25 cellular contexts compared by ENCODE assay signal in the genomic region with DNA sequence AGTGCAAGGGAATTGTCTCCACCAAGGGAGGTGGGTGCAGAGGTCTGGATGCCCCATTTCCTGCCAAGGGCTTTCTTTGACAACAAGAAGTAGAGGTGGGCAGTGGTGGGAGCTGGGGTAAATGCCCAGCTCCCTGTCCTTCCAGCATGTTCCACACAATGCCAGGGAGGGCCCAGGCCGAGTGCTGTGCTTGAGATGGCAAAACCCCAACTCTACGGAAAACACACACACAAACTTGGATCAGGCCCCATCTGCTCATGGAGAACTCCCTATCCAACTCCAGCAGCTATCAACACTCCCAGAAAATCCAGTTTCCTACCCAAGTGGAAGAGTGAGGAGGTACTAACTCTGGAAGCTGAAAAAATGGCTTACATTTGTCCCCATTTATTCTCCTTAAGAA.
DNase-seq lines count a peak whose midpoint lies in the region; ATAC-seq, FAIRE-seq and TF ChIP-seq lines count a peak whose summit lies in the region.
"Had no signal": no experiment of that assay in that cellular context is flagged by ENCODE, and none has a peak within 500 bp of the region (broad histone marks: within the 10 kb centered on the region; RNA-seq: fewer than 3 reads in every experiment).

No MANE protein-coding gene starts in this region.

- H3K9ac ChIP-seq in HepG2 (ENCODE audit: insufficient read depth, low read depth, low read length) (no peak overlapping the region), H1 (replicated peaks in 1 of 4; ENCODE audit: extremely low read depth in 1 of 4, low read depth in 3 of 4, low read length in 3 of 4) (no peak overlapping the region)
- H3K9ac ChIP-seq: BLaER1 had no signal

- H3K27me3 ChIP-seq in right lobe of liver (no peaks in the 10 kb centered on the region), HepG2 (ENCODE audit: control insufficient read depth in 1 of 2, insufficient read depth in 2 of 2, low read length in 2 of 2) (peaks cover 3 to 14% of the 10 kb centered on the region in 2 experiments; a peak in 4 of 5 replicates), H1 (replicated peaks in 1 of 4; ENCODE audit: control insufficient read depth in 3 of 4, extremely low read depth in 1 of 4, insufficient read depth in 3 of 4, low read length in 3 of 4) (no peaks in the 10 kb centered on the region), right atrium auricular region (no peaks in the 10 kb centered on the region)
- H3K27me3 ChIP-seq: BE2C, BLaER1 had no signal

- no peaks in the 10 kb centered on the region for H3K36me3 Mint-ChIP-seq in T-helper 17 cell (ENCODE audit: low read depth)
- H3K36me3 Mint-ChIP-seq: CD14-positive monocyte; CD4-positive, alpha-beta memory T cell; CD4-positive, CD25-positive, alpha-beta regulatory T cell; CD8-positive, alpha-beta memory T cell had no signal

- no peak for DNase-seq in right lobe of liver
- DNase-seq in HepG2 (ENCODE audit: low spot score): no peak
- no peak for DNase-seq in T-helper 17 cell
- no peak for DNase-seq in H1 (ENCODE audit: low read depth in 1 of 2, low spot score in 2 of 2)
- no peak for DNase-seq in T-helper 9 cell
- DNase-seq in right atrium auricular region (ENCODE audit: low spot score): no peak
- DNase-seq in stimulated activated naive CD8-positive, alpha-beta T cell treated with anti-CD3 and anti-CD28 coated beads, Interleukin-15, amount 100 ng/mL, for 72 hours: no peak
- DNase-seq: 8988T; ACHN; BE2C; CD4-positive, alpha-beta memory T cell; CD4-positive, CD25-positive, alpha-beta regulatory T cell; CD8-positive, alpha-beta memory T cell; COR-L47; DMS 273 treated with DMSO at 0.1 percent for 48 hours; DMS53; DND-41; EL; GDM1 had no signal

- H3K36me3 ChIP-seq in right lobe of liver (no peaks in the 10 kb centered on the region), HepG2 (replicated peaks in 1 of 2; ENCODE audit: control insufficient read depth in 1 of 2, insufficient read depth in 2 of 2, low read length in 2 of 2) (no peaks in the 10 kb centered on the region), H1 (ENCODE audit: control insufficient read depth in 2 of 4, insufficient read depth in 4 of 4, low read length in 3 of 4) (no peaks in the 10 kb centered on the region), right atrium auricular region (no peaks in the 10 kb centered on the region)
- H3K36me3 ChIP-seq: BE2C, BLaER1 had no signal

- no peak overlapping the region for H3K4me3 Mint-ChIP-seq in T-helper 17 cell
- H3K4me3 Mint-ChIP-seq in stimulated activated naive CD8-positive, alpha-beta T cell treated with anti-CD3 and anti-CD28 coated beads, Interleukin-15, amount 100 ng/mL, for 72 hours: no peak overlapping the region
- H3K4me3 Mint-ChIP-seq: CD14-positive monocyte; CD4-positive, alpha-beta memory T cell; CD4-positive, CD25-positive, alpha-beta regulatory T cell; CD8-positive, alpha-beta memory T cell had no signal

- no peaks in the 10 kb centered on the region for H3K4me1 Mint-ChIP-seq in T-helper 17 cell
- peaks cover 9% of the 10 kb centered on the region for H3K4me1 Mint-ChIP-seq in stimulated activated naive CD8-positive, alpha-beta T cell treated with anti-CD3 and anti-CD28 coated beads, Interleukin-15, amount 100 ng/mL, for 72 hours
- H3K4me1 Mint-ChIP-seq: CD14-positive monocyte; CD4-positive, alpha-beta memory T cell; CD4-positive, CD25-positive, alpha-beta regulatory T cell; CD8-positive, alpha-beta memory T cell had no signal

- H2BK20ac ChIP-seq in H1 (ENCODE audit: low read length): no peak overlapping the region

- in situ Hi-C loops in HepG2 (cut with HindIII; ENCODE audit: extremely low pct_ligation_motif_present, low pct_unique_long_range_greater_than_20kb): no loop called here

- H4K91ac ChIP-seq in H1 (replicated peaks; ENCODE audit: insufficient read length, low read length): no peak overlapping the region

- H3K4me1 ChIP-seq in right lobe of liver: peaks cover 0 to 11% (median 0%) of the 10 kb centered on the region in 4 donors
- H3K4me1 ChIP-seq in HepG2 (ENCODE audit: insufficient read depth, low read length): peaks cover 16% of the 10 kb centered on the region; the same call in 1 of the 2 replicates
- peaks cover 0 to 17% (median 11%) of the 10 kb centered on the region in 4 experiments; a peak in 5 of 7 replicates for H3K4me1 ChIP-seq in H1 (replicated peaks in 1 of 4; ENCODE audit: control insufficient read depth in 3 of 4, insufficient read depth in 4 of 4, low read length in 3 of 4)
- H3K4me1 ChIP-seq in right atrium auricular region: no peaks in the 10 kb centered on the region
- H3K4me1 ChIP-seq: BE2C had no signal

- intact Hi-C loops in right lobe of liver (cut with DNase I) (no loop called here), HepG2 (cut with micrococcal nuclease; ENCODE audit: unreplicated experiment) (no loop called here)

- no peak overlapping the region for H2AK5ac ChIP-seq in H1 (ENCODE audit: low read depth, low read length)

- H2BK15ac ChIP-seq in H1 (ENCODE audit: low read length): no peak overlapping the region

- H3K27me3 Mint-ChIP-seq in T-helper 17 cell: peaks cover 45% of the 10 kb centered on the region
- peaks cover 22% of the 10 kb centered on the region for H3K27me3 Mint-ChIP-seq in stimulated activated naive CD8-positive, alpha-beta T cell treated with anti-CD3 and anti-CD28 coated beads, Interleukin-15, amount 100 ng/mL, for 72 hours

- H4K20me1 ChIP-seq in HepG2 (ENCODE audit: insufficient read depth, low read length) (no peaks in the 10 kb centered on the region), H1 (replicated peaks in 1 of 2; ENCODE audit: control insufficient read depth in 1 of 2, insufficient read depth in 2 of 2, low read length in 2 of 2) (no peaks in the 10 kb centered on the region)
- H4K20me1 ChIP-seq: BLaER1 had no signal

- H2BK5ac ChIP-seq in H1 (ENCODE audit: low read depth, low read length): no peak overlapping the region

- H3K27ac ChIP-seq in right lobe of liver (peak overlapping the region in 1 of 3 donors; percentile 47), HepG2 (ENCODE audit: extremely low read length, insufficient read depth, low read length) (no peak overlapping the region), H1 (ENCODE audit: low read depth, low read length) (no peak overlapping the region), right atrium auricular region (no peak overlapping the region)
- H3K27ac ChIP-seq: BLaER1 had no signal

- no peaks in the 10 kb centered on the region for H3K79me1 ChIP-seq in H1 (ENCODE audit: low read depth, low read length)

- H3K27ac Mint-ChIP-seq in T-helper 17 cell: peak overlapping the region; percentile 39
- H3K27ac Mint-ChIP-seq in stimulated activated naive CD8-positive, alpha-beta T cell treated with anti-CD3 and anti-CD28 coated beads, Interleukin-15, amount 100 ng/mL, for 72 hours: no peak overlapping the region
- H3K27ac Mint-ChIP-seq: CD4-positive, alpha-beta memory T cell; CD4-positive, CD25-positive, alpha-beta regulatory T cell; CD8-positive, alpha-beta memory T cell had no signal

- H2BK12ac ChIP-seq in H1 (ENCODE audit: low read depth, low read length): no peak overlapping the region

- H3K9me3 Mint-ChIP-seq in stimulated activated naive CD8-positive, alpha-beta T cell treated with anti-CD3 and anti-CD28 coated beads, Interleukin-15, amount 100 ng/mL, for 72 hours: no peaks in the 10 kb centered on the region
- H3K9me3 Mint-ChIP-seq: CD8-positive, alpha-beta memory T cell had no signal

- TF ChIP-seq CTCF in right lobe of liver (IDR thresholded peaks at IDR 0.05) (no peak), HepG2 (CRISPR knock-in tag; IDR thresholded peaks at IDR 0.05) (no peak), H1 (IDR thresholded peaks at IDR 0.05; ENCODE audit: control extremely low read depth in 1 of 3, insufficient read depth in 1 of 3, low read depth in 1 of 3, low read length in 3 of 3) (no peak), right atrium auricular region (IDR thresholded peaks at IDR 0.05) (no peak)

- no peak overlapping the region; the same call in 1 of the 2 replicates for H4K8ac ChIP-seq in H1 (ENCODE audit: extremely low read depth, insufficient read depth, low read length)

- ATAC-seq in right lobe of liver (peak; percentile 43 to 86 (median 63)), HepG2 (no peak), T-helper 17 cell (no peak)
- ATAC-seq in stimulated activated naive CD8-positive, alpha-beta T cell treated with anti-CD3 and anti-CD28 coated beads, Interleukin-15, amount 100 ng/mL, for 72 hours: no peak
- ATAC-seq: GM12878 had no signal

- no peak overlapping the region for H3K14ac ChIP-seq in H1 (ENCODE audit: insufficient read length)

- H3K9me3 ChIP-seq in right lobe of liver (no peaks in the 10 kb centered on the region), HepG2 (ENCODE audit: low read length) (no peaks in the 10 kb centered on the region), T-helper 17 cell (ENCODE audit: control insufficient read depth, low read length, poor library complexity, severe bottlenecking) (no peaks in the 10 kb centered on the region), H1 (ENCODE audit: insufficient read depth in 2 of 2, low read depth in 1 of 2, low read length in 1 of 2) (no peaks in the 10 kb centered on the region), right atrium auricular region (no peaks in the 10 kb centered on the region)
- H3K9me3 ChIP-seq: BE2C, BLaER1 had no signal

- CTCF ChIA-PET in HepG2 (lab: Yijun Ruan, JAX; ENCODE audit: low intra/inter-chr PET ratio, low total read pairs): no interaction called here
- CTCF ChIA-PET in H1 (lab: Charles Lee; ENCODE audit: partially characterized antibody): interaction anchor here (0.7 to 1.5 kb wide), 9 partner anchors 10 to 183 kb away, joined by 3 to 4 read pairs (median 3); no protein-coding TSS in a partner anchor

- POLR2A ChIA-PET in HepG2 (lab: Yijun Ruan, JAX) (interaction anchor here (3.7 kb wide), 1 partner anchor 19 kb away, joined by 21 read pairs; no protein-coding TSS in a partner anchor), H1 (lab: Charles Lee; ENCODE audit: partially characterized antibody) (interaction anchor here (1.1 to 2.1 kb wide), 3 partner anchors 17 to 26 kb away, joined by 3 to 5 read pairs (median 3); no protein-coding TSS in a partner anchor)

- H3K18ac ChIP-seq in H1 (ENCODE audit: extremely low read depth, low read length): no peak overlapping the region

- peak overlapping the region; percentile 21 for H2BK120ac ChIP-seq in H1 (replicated peaks; ENCODE audit: low read depth, low read length)

- BruUV-seq in HepG2 (replicated peaks; lab: Mats Ljungman, UMichigan): no TSS peak

- no peak overlapping the region for H4K5ac ChIP-seq in H1 (ENCODE audit: insufficient read length, low read depth, low read length)

- H3K23ac ChIP-seq in H1 (ENCODE audit: insufficient read length): no peak overlapping the region

- H3K4me2 ChIP-seq in HepG2 (ENCODE audit: low read depth, low read length) (no peak overlapping the region), H1 (ENCODE audit: insufficient read depth in 1 of 2, low read depth in 2 of 2, low read length in 2 of 2) (no peak overlapping the region)

- H3K79me2 ChIP-seq in HepG2 (ENCODE audit: insufficient read depth, low read length): no peaks in the 10 kb centered on the region
- H3K79me2 ChIP-seq in H1 (ENCODE audit: control insufficient read depth in 1 of 2, insufficient read depth in 2 of 2, low read length in 2 of 2): no peaks in the 10 kb centered on the region

- no peak for TF ChIP-seq EP300 in HepG2 (IDR thresholded peaks at IDR 0.05; ENCODE audit: low read depth in 2 of 2, low read length in 2 of 2)
- TF ChIP-seq EP300 in HepG2 (CRISPR knock-in tag; IDR thresholded peaks at IDR 0.05; ENCODE audit: borderline replicate concordance): no peak
- no peak for TF ChIP-seq EP300 in H1 (IDR thresholded peaks at IDR 0.05; ENCODE audit: borderline replicate concordance in 1 of 2, low read depth in 2 of 2, low read length in 2 of 2)

- H3K23me2 ChIP-seq in H1 (ENCODE audit: low read depth, low read length): no peaks in the 10 kb centered on the region

- no peak overlapping the region for H3K4ac ChIP-seq in H1 (replicated peaks; ENCODE audit: insufficient read length, low read depth, low read length)

- 43% methylated on average over 1 of the region's 2 CpGs for WGBS in right lobe of liver (ENCODE audit: insufficient coverage, low coverage, low lambda C conversion rate, missing lambda C conversion rate)
- WGBS in HepG2 (ENCODE audit: low lambda C conversion rate): 57% methylated on average over 1 of the region's 2 CpGs
- WGBS in H1 (ENCODE audit: extremely low coverage in 1 of 2, insufficient coverage in 1 of 2, insufficient read length in 1 of 2, insufficient replicate concordance in 2 of 2, low coverage in 1 of 2, low lambda C conversion rate in 2 of 2, missing lambda C conversion rate in 1 of 2), 2 experiments: 96% methylated on average over 2 of the region's 2 CpGs; no CpG with 5 or more reads in 1 of the 2 experiments

- H2AFZ ChIP-seq in HepG2 (ENCODE audit: low read length) (no peak overlapping the region), H1 (ENCODE audit: low read length) (no peak overlapping the region)

- FAIRE-seq in HepG2 (lab: Jason Lieb, UNC) (no peak), H1 (lab: Jason Lieb, UNC) (no peak)
- FAIRE-seq: A204.1, GM12878, GM12892, GM18507 had no signal

- TF ChIP-seq POLR2A in right lobe of liver (IDR thresholded peaks at IDR 0.05) (no peak), HepG2 (IDR thresholded peaks at IDR 0.05; ENCODE audit: insufficient read depth in 1 of 2, low read depth in 2 of 2, low read length in 2 of 2) (no peak), H1 (IDR thresholded peaks at IDR 0.05; ENCODE audit: control extremely low read depth in 1 of 2, low read depth in 2 of 2, low read length in 2 of 2) (no peak)

- TF ChIP-seq RAD21 in HepG2 (CRISPR knock-in tag; IDR thresholded peaks at IDR 0.05): no peak
- no peak for TF ChIP-seq RAD21 in H1 (IDR thresholded peaks at IDR 0.05 in 1 of 2, conservative IDR thresholded peaks at IDR 0.05 in 1 of 2; ENCODE audit: low read depth in 2 of 2, low read length in 2 of 2)

- no peak overlapping the region for H3K4me3 ChIP-seq in right lobe of liver
- no peak overlapping the region for H3K4me3 ChIP-seq in HepG2 (replicated peaks in 1 of 3; ENCODE audit: insufficient read depth in 1 of 3, low read depth in 2 of 3, low read length in 3 of 3)
- no peak overlapping the region for H3K4me3 ChIP-seq in H1 (ENCODE audit: extremely low read depth in 1 of 4, insufficient read depth in 2 of 4, low read depth in 3 of 4, low read length in 4 of 4)
- no peak overlapping the region for H3K4me3 ChIP-seq in right atrium auricular region
- H3K4me3 ChIP-seq: BLaER1, GM12878 had no signal

- H3K56ac ChIP-seq in H1 (replicated peaks; ENCODE audit: insufficient read length, low read depth, low read length): no peak overlapping the region

Comparison
In these comparisons a context has a peak if more than half of its experiments do, and no peak if none do; other contexts are left out.
1. ATAC-seq: peak in right lobe of liver (4 of 4); none in HepG2 (single experiment), T-helper 17 cell (single experiment) and stimulated activated naive CD8-positive, alpha-beta T cell treated with anti-CD3 and anti-CD28 coated beads, Interleukin-15, amount 100 ng/mL, for 72 hours (single experiment).